Comparison of ENCODE assay signal across 1 cellular context in genomic region chr1:3772715-3773571, GRCh38.
TF ChIP-seq lines count a peak whose summit lies in the region.

TSS of gene SMIM1 (plus strand) at chr1:3772749. CDS start at chr1:3775374, 2,625 bp downstream.

TF ChIP-seq in HepG2, 621 proteins besides CTCF, POLR2A, EP300 and RAD21 (continued from another document and continues in another):
- no peak for TF ChIP-seq LBX2 (CRISPR knock-in tag; IDR thresholded peaks at IDR 0.05; ENCODE audit: borderline replicate concordance)
- no peak for TF ChIP-seq RFXAP (CRISPR knock-in tag; IDR thresholded peaks at IDR 0.05; ENCODE audit: borderline replicate concordance)
- no peak for TF ChIP-seq ZBTB37 (CRISPR knock-in tag; IDR thresholded peaks at IDR 0.05)
- TF ChIP-seq ZNF280D (CRISPR knock-in tag; IDR thresholded peaks at IDR 0.05): peak; percentile 8; the same call in 1 of the 2 replicates
- 0 out of 2 replicates have a peak, but pooled peaks have one; percentile 29 for TF ChIP-seq PAXIP1 (CRISPR knock-in tag; conservative IDR thresholded peaks at IDR 0.05)
- TF ChIP-seq DR1 (CRISPR knock-in tag; IDR thresholded peaks at IDR 0.05): no peak
- 0 out of 2 replicates have a peak, but pooled peaks have one; percentile 25 for TF ChIP-seq ZNF329 (CRISPR knock-in tag; IDR thresholded peaks at IDR 0.05; ENCODE audit: low read depth)
- no peak for TF ChIP-seq TBX2 (CRISPR knock-in tag; IDR thresholded peaks at IDR 0.05; ENCODE audit: borderline replicate concordance)
- TF ChIP-seq HNF4A (CRISPR knock-in tag; IDR thresholded peaks at IDR 0.05): peak; percentile 46
- no peak for TF ChIP-seq ZNF570 (CRISPR knock-in tag; IDR thresholded peaks at IDR 0.05; ENCODE audit: borderline replicate concordance)
- no peak for TF ChIP-seq NCOR1 (IDR thresholded peaks at IDR 0.05; ENCODE audit: borderline replicate concordance, low read length)
- 0 out of 2 replicates have a peak, but pooled peaks have one; percentile 69 for TF ChIP-seq ZNF224 (CRISPR knock-in tag; IDR thresholded peaks at IDR 0.05)
- TF ChIP-seq IRF2 (CRISPR knock-in tag; IDR thresholded peaks at IDR 0.05): no peak
- TF ChIP-seq SNAPC4 (CRISPR knock-in tag; IDR thresholded peaks at IDR 0.05): no peak
- no peak for TF ChIP-seq ZNF414 (CRISPR knock-in tag; IDR thresholded peaks at IDR 0.05)
- no peak for TF ChIP-seq NAIF1 (CRISPR knock-in tag; IDR thresholded peaks at IDR 0.05; ENCODE audit: borderline replicate concordance)
- TF ChIP-seq ZNF230 (CRISPR knock-in tag; IDR thresholded peaks at IDR 0.05): 0 out of 2 replicates have a peak, but pooled peaks have one; percentile 22
- 0 out of 2 replicates have a peak, but pooled peaks have one; percentile 4 for TF ChIP-seq ZFP91 (CRISPR knock-in tag; IDR thresholded peaks at IDR 0.05; ENCODE audit: borderline replicate concordance)
- TF ChIP-seq TAF15 (IDR thresholded peaks at IDR 0.05; ENCODE audit: low read depth, low read length, poor library complexity, severe bottlenecking): peak; percentile 49
- TF ChIP-seq MBNL3 (CRISPR knock-in tag; conservative IDR thresholded peaks at IDR 0.05): no peak
- TF ChIP-seq ZNF546 (CRISPR knock-in tag; conservative IDR thresholded peaks at IDR 0.05): no peak
- no peak for TF ChIP-seq ZBTB7A (CRISPR knock-in tag; IDR thresholded peaks at IDR 0.05)
- no peak for TF ChIP-seq ADNP (CRISPR knock-in tag; IDR thresholded peaks at IDR 0.05)
- no peak for TF ChIP-seq IRX3 (CRISPR knock-in tag; IDR thresholded peaks at IDR 0.05; ENCODE audit: borderline replicate concordance, low read depth)
- peak; percentile 41; the same call in 1 of the 2 replicates for TF ChIP-seq CREB1 (IDR thresholded peaks at IDR 0.05)
- TF ChIP-seq CREB1 (CRISPR knock-in tag; IDR thresholded peaks at IDR 0.05): no peak
- TF ChIP-seq GTF2F1 (IDR thresholded peaks at IDR 0.05; ENCODE audit: low read length): no peak
- TF ChIP-seq HDAC1 (CRISPR knock-in tag; IDR thresholded peaks at IDR 0.05): peak; percentile 64
- peak; percentile 68; the same call in 1 of the 2 replicates for TF ChIP-seq ZNF724P (CRISPR knock-in tag; IDR thresholded peaks at IDR 0.05; ENCODE audit: borderline replicate concordance)
- no peak for TF ChIP-seq SMARCE1 (IDR thresholded peaks at IDR 0.05; ENCODE audit: borderline replicate concordance)
- no peak for TF ChIP-seq ZFP36L2 (CRISPR knock-in tag; IDR thresholded peaks at IDR 0.05)
- TF ChIP-seq NR1H2 (CRISPR knock-in tag; IDR thresholded peaks at IDR 0.05; ENCODE audit: borderline replicate concordance, low read depth): no peak
- TF ChIP-seq IRF9 (CRISPR knock-in tag; IDR thresholded peaks at IDR 0.05; ENCODE audit: borderline replicate concordance): no peak
- TF ChIP-seq MTA3 (CRISPR knock-in tag; IDR thresholded peaks at IDR 0.05): no peak
- peak; percentile 65; the same call in 1 of the 2 replicates for TF ChIP-seq TAF1 (CRISPR knock-in tag; IDR thresholded peaks at IDR 0.05)
- TF ChIP-seq ZNF350 (CRISPR knock-in tag; IDR thresholded peaks at IDR 0.05; ENCODE audit: borderline replicate concordance, low read depth): no peak
- TF ChIP-seq RELA (CRISPR knock-in tag; IDR thresholded peaks at IDR 0.05): no peak
- peak; percentile 0; the same call in 1 of the 2 replicates for TF ChIP-seq SPEN (CRISPR knock-in tag; IDR thresholded peaks at IDR 0.05; ENCODE audit: low read depth)
- no peak for TF ChIP-seq ZSCAN31 (CRISPR knock-in tag; IDR thresholded peaks at IDR 0.05; ENCODE audit: low read depth)
- no peak for TF ChIP-seq ZNF446 (CRISPR knock-in tag; IDR thresholded peaks at IDR 0.05)
- TF ChIP-seq KLF16 (CRISPR knock-in tag; IDR thresholded peaks at IDR 0.05): 0 out of 4 replicates have a peak, but pooled peaks of 1 of the 2 experiments have one; percentile 4
- TF ChIP-seq SIN3A (IDR thresholded peaks at IDR 0.05; ENCODE audit: borderline replicate concordance, low read depth, low read length): peak; percentile 43; the same call in 1 of the 2 replicates
- TF ChIP-seq ZBTB33 (CRISPR knock-in tag; IDR thresholded peaks at IDR 0.05): no peak
- 0 out of 2 replicates have a peak, but pooled peaks have one; percentile 46 for TF ChIP-seq ZNF235 (CRISPR knock-in tag; IDR thresholded peaks at IDR 0.05; ENCODE audit: borderline replicate concordance)
